8 cellular contexts compared by ENCODE assay signal in the genomic region with DNA sequence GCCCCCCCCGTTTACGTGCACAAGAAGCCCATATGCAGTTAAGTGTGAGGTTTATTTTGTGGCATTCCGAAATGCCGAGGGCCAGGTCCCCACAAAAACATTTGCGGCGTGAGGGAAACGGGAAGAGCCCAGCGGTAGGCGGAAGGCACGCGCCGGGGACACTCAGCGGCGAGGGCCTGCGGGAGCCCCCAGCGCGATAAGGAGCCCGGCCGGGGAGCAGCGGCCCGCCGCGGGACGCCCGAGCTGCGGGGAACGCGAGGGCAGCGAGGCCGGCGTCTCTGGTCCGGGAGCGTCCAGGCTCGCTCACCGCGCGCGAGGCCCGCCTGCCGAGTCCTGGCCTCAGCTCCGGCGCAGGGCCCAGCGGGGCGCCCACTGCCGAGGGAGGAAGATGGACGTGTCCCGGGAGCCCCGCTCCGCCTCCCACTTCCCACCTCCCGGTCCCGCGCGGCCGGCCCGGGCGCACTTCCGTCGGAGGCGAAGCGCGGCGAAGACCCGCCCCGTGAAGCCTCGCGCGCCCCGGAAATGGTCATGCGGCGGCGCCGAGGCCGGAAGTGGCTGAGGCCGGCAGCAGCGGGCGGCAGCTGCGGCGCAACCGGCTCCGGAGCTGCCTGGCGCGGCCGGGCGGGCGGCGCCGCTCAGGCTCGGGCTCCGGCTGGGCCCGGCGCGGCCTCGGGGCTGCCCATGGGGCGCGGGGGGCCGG. TPM values are rescaled to one million over a fixed set of nuclear protein-coding genes. Genes with fewer than 3 reads are reported as not detected.
DNase-seq lines count a peak whose midpoint lies in the region; ATAC-seq lines count a peak whose summit lies in the region.

A gene with protein sequence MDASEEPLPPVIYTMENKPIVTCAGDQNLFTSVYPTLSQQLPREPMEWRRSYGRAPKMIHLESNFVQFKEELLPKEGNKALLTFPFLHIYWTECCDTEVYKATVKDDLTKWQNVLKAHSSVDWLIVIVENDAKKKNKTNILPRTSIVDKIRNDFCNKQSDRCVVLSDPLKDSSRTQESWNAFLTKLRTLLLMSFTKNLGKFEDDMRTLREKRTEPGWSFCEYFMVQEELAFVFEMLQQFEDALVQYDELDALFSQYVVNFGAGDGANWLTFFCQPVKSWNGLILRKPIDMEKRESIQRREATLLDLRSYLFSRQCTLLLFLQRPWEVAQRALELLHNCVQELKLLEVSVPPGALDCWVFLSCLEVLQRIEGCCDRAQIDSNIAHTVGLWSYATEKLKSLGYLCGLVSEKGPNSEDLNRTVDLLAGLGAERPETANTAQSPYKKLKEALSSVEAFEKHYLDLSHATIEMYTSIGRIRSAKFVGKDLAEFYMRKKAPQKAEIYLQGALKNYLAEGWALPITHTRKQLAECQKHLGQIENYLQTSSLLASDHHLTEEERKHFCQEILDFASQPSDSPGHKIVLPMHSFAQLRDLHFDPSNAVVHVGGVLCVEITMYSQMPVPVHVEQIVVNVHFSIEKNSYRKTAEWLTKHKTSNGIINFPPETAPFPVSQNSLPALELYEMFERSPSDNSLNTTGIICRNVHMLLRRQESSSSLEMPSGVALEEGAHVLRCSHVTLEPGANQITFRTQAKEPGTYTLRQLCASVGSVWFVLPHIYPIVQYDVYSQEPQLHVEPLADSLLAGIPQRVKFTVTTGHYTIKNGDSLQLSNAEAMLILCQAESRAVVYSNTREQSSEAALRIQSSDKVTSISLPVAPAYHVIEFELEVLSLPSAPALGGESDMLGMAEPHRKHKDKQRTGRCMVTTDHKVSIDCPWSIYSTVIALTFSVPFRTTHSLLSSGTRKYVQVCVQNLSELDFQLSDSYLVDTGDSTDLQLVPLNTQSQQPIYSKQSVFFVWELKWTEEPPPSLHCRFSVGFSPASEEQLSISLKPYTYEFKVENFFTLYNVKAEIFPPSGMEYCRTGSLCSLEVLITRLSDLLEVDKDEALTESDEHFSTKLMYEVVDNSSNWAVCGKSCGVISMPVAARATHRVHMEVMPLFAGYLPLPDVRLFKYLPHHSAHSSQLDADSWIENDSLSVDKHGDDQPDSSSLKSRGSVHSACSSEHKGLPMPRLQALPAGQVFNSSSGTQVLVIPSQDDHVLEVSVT (plus strand): TSS at position 536 of the 700 bp plus-strand sequence. CDS start 185 bp downstream, outside the sequence.

- H3K4me3 Mint-ChIP-seq in CD4-positive, CD25-positive, alpha-beta regulatory T cell, result peak within 1 kb of the TSS; percentile 90 to 97 (median 92)
- peak within 1 kb of the TSS; percentile 97 for H3K4me3 Mint-ChIP-seq in activated CD8-positive, alpha-beta memory T cell treated with anti-CD3 and anti-CD28 coated beads, Interleukin-2, amount 10 ng/mL, durations not matched to agents 7 days and 5 days

- peaks cover 3% of the 10 kb centered on the region for H3K36me3 Mint-ChIP-seq in CD4-positive, CD25-positive, alpha-beta regulatory T cell
- H3K36me3 Mint-ChIP-seq in activated CD8-positive, alpha-beta memory T cell treated with anti-CD3 and anti-CD28 coated beads, Interleukin-2, amount 10 ng/mL, durations not matched to agents 7 days and 5 days, result peaks cover 16% of the 10 kb centered on the region

- H3K36me3 ChIP-seq in CD4-positive, CD25-positive, alpha-beta regulatory T cell (ENCODE audit: control insufficient read depth, insufficient read depth, low read length), result no peaks in the 10 kb centered on the region
- H3K36me3 ChIP-seq in endocrine pancreas (ENCODE audit: control insufficient read depth, insufficient read depth, low read length), result no peaks in the 10 kb centered on the region

- ATAC-seq in CD4-positive, CD25-positive, alpha-beta regulatory T cell (ENCODE audit: low read depth in 2 of 2), result peak; percentile 71 to 73
- peak; percentile 67 for ATAC-seq in GM19372 (IDR thresholded peaks at IDR 0.05; ENCODE audit: low read depth, unreplicated experiment)
- peak; percentile 59 for ATAC-seq in HG03565 (IDR thresholded peaks at IDR 0.05; ENCODE audit: unreplicated experiment)
- peak; percentile 71 for ATAC-seq in activated CD8-positive, alpha-beta memory T cell treated with anti-CD3 and anti-CD28 coated beads, Interleukin-2, amount 10 ng/mL, durations not matched to agents 7 days and 5 days

- H3K4me3 ChIP-seq in CD4-positive, CD25-positive, alpha-beta regulatory T cell (ENCODE audit: low read depth, low read length), result peak within 1 kb of the TSS; percentile 80
- H3K4me3 ChIP-seq in endocrine pancreas (ENCODE audit: control insufficient read depth, insufficient read depth, low read length), result peak within 1 kb of the TSS; percentile 74

- no peaks in the 10 kb centered on the region for H3K27me3 ChIP-seq in CD4-positive, CD25-positive, alpha-beta regulatory T cell (ENCODE audit: control insufficient read depth, insufficient read depth, low read length)
- no peaks in the 10 kb centered on the region for H3K27me3 ChIP-seq in endocrine pancreas (ENCODE audit: control insufficient read depth, insufficient read depth, low read length)

- peaks cover 51% of the 10 kb centered on the region for H3K4me1 ChIP-seq in CD4-positive, CD25-positive, alpha-beta regulatory T cell (ENCODE audit: control insufficient read depth, insufficient read depth, low read length, poor library complexity, severe bottlenecking)
- peaks cover 13% of the 10 kb centered on the region for H3K4me1 ChIP-seq in endocrine pancreas (ENCODE audit: control insufficient read depth, insufficient read depth, low read length)

- peaks cover 23 to 49% (median 40%) of the 10 kb centered on the region in 4 donors for H3K4me1 Mint-ChIP-seq in CD4-positive, CD25-positive, alpha-beta regulatory T cell
- H3K4me1 Mint-ChIP-seq in activated CD8-positive, alpha-beta memory T cell treated with anti-CD3 and anti-CD28 coated beads, Interleukin-2, amount 10 ng/mL, durations not matched to agents 7 days and 5 days, result peaks cover 45% of the 10 kb centered on the region

- H3K27ac Mint-ChIP-seq in CD4-positive, CD25-positive, alpha-beta regulatory T cell, result peak within 1 kb of the TSS; percentile 92 to 94 (median 94)
- peak within 1 kb of the TSS; percentile 89 for H3K27ac Mint-ChIP-seq in activated CD8-positive, alpha-beta memory T cell treated with anti-CD3 and anti-CD28 coated beads, Interleukin-2, amount 10 ng/mL, durations not matched to agents 7 days and 5 days

- H3K9me3 ChIP-seq in CD4-positive, CD25-positive, alpha-beta regulatory T cell (ENCODE audit: control insufficient read depth in 2 of 2, low read length in 2 of 2), result no peaks in the 10 kb centered on the region
- H3K9me3 ChIP-seq in endocrine pancreas (ENCODE audit: control insufficient read depth, low read length), result no peaks in the 10 kb centered on the region

- peak within 1 kb of the TSS; percentile 90 for H3K27ac ChIP-seq in CD4-positive, CD25-positive, alpha-beta regulatory T cell (ENCODE audit: insufficient read depth, low read length, poor library complexity, severe bottlenecking)

- CTCF ChIA-PET in activated CD8-positive, alpha-beta memory T cell treated with anti-CD3 and anti-CD28 coated beads, Interleukin-2, amount 10 ng/mL, durations not matched to agents 7 days and 5 days (lab: Charles Lee), result interaction anchor here (0.9 to 2.5 kb wide), 3 partner anchors 10 to 80 kb away, joined by 3 to 19 read pairs (median 3); no protein-coding TSS in a partner anchor

- peak; percentile 77 to 90 (median 77) for DNase-seq in CD4-positive, CD25-positive, alpha-beta regulatory T cell
- DNase-seq in NOMO-1 treated with dmso at 0.1 percent for 144 hours (lab: John Stamatoyannopoulos, UW; ENCODE audit: unreplicated experiment) (peak; percentile 75), mesenteric fat pad (ENCODE audit: low spot score) (peak; percentile 96)
- peak; percentile 86 for DNase-seq in activated CD8-positive, alpha-beta memory T cell treated with anti-CD3 and anti-CD28 coated beads, Interleukin-2, amount 10 ng/mL, durations not matched to agents 7 days and 5 days
- DNase-seq in stimulated activated CD8-positive, alpha-beta memory T cell treated with anti-CD3 and anti-CD28 coated beads, Interleukin-12 subunit alpha, Interleukin-12 subunit beta, amount 100 ng/mL, for 4 hours (ENCODE audit: low read depth), result peak; percentile 71

- peak within 1 kb of the TSS; percentile 71 for H3K9ac ChIP-seq in endocrine pancreas (ENCODE audit: control insufficient read depth, insufficient read depth, low read length)

- H3K9me3 Mint-ChIP-seq in CD4-positive, CD25-positive, alpha-beta regulatory T cell, result no peaks in the 10 kb centered on the region
- H3K9me3 Mint-ChIP-seq in activated CD8-positive, alpha-beta memory T cell treated with anti-CD3 and anti-CD28 coated beads, Interleukin-2, amount 10 ng/mL, durations not matched to agents 7 days and 5 days (ENCODE audit: low read depth), result no peaks in the 10 kb centered on the region

- H3K27me3 Mint-ChIP-seq in CD4-positive, CD25-positive, alpha-beta regulatory T cell, result no peaks in the 10 kb centered on the region
- H3K27me3 Mint-ChIP-seq in activated CD8-positive, alpha-beta memory T cell treated with anti-CD3 and anti-CD28 coated beads, Interleukin-2, amount 10 ng/mL, durations not matched to agents 7 days and 5 days, result no peaks in the 10 kb centered on the region

RNA-seq across cellular contexts. Expression of the gene that starts here (rescaled TPM):
- total RNA-seq in CD4-positive, CD25-positive, alpha-beta regulatory T cell, result 132 TPM
- 10 to 100 TPM; 13.5 to 18.7 (median 17.1) TPM for polyA plus RNA-seq in CD4-positive, CD25-positive, alpha-beta regulatory T cell
- 10 to 100 TPM; 71.5 to 71.7 TPM for total RNA-seq in activated CD8-positive, alpha-beta memory T cell treated with anti-CD3 and anti-CD28 coated beads, Interleukin-2, amount 10 ng/mL, durations not matched to agents 7 days and 5 days
- 44.4 TPM for total RNA-seq in mesenteric fat pad

Comparison
In these comparisons a context has a peak if more than half of its experiments do, and no peak if none do; other contexts are left out.
1. Peak in every context shown above with its lines: DNase-seq, ATAC-seq, H3K4me3 ChIP-seq and H3K27ac ChIP-seq.